In genomic region chr7:20172736-20173334, GRCh38 we compare ENCODE assay signal across 8 cellular contexts. TPM values are rescaled to one million over a fixed set of nuclear protein-coding genes. Genes with fewer than 3 reads are reported as not detected.
DNase-seq lines count a peak whose midpoint lies in the region; TF ChIP-seq lines count a peak whose summit lies in the region.

No MANE protein-coding gene starts in this region.

- H3K36me3 ChIP-seq in ACC112 (ENCODE audit: insufficient read depth, low read length) (no peaks in the 10 kb centered on the region), Peyer's patch (no peaks in the 10 kb centered on the region)

- H3K4me1 Mint-ChIP-seq in endothelial cell (ENCODE audit: unreplicated experiment) (no peaks in the 10 kb centered on the region), neural crest cell (no peaks in the 10 kb centered on the region)

- H3K9me3 Mint-ChIP-seq in endothelial cell (ENCODE audit: unreplicated experiment) (no peaks in the 10 kb centered on the region), neural crest cell (peaks cover 2% of the 10 kb centered on the region)

- H3K27me3 ChIP-seq in ACC112 (ENCODE audit: insufficient read depth, low read length) (no peaks in the 10 kb centered on the region), Peyer's patch (no peaks in the 10 kb centered on the region)

- H3K4me3 ChIP-seq in ACC112 (ENCODE audit: low read depth, low read length) (no peak overlapping the region), Peyer's patch (no peak overlapping the region)

- H3K27ac ChIP-seq in ACC112 (ENCODE audit: low read depth, low read length) (no peak overlapping the region), Peyer's patch (no peak overlapping the region)

- TF ChIP-seq CTCF in Peyer's patch (IDR thresholded peaks at IDR 0.05) (peak in 4 of 6 experiments; percentile 25 to 40 (median 32)), endothelial cell (IDR thresholded peaks at IDR 0.05; ENCODE audit: unreplicated experiment) (peak; percentile 23), neural crest cell (conservative IDR thresholded peaks at IDR 0.05) (peak; percentile 69)

- H2AFZ ChIP-seq in ACC112 (ENCODE audit: low read length, unreplicated experiment), result peak overlapping the region; percentile 17

- H3K9me3 ChIP-seq in Peyer's patch, result no peaks in the 10 kb centered on the region

- no peak overlapping the region for H3K27ac Mint-ChIP-seq in endothelial cell (ENCODE audit: unreplicated experiment)
- no peak overlapping the region for H3K27ac Mint-ChIP-seq in neural crest cell (ENCODE audit: unreplicated experiment)

- TF ChIP-seq POLR2A in Peyer's patch (IDR thresholded peaks at IDR 0.05), result no peak

- H3K4me3 Mint-ChIP-seq in endothelial cell (ENCODE audit: unreplicated experiment) (no peak overlapping the region), neural crest cell (no peak overlapping the region)

- no peaks in the 10 kb centered on the region for H3K36me3 Mint-ChIP-seq in endothelial cell (ENCODE audit: low read depth, unreplicated experiment)
- H3K36me3 Mint-ChIP-seq in neural crest cell (ENCODE audit: low read depth), result no peaks in the 10 kb centered on the region

- DNase-seq in GF-D8 (lab: John Stamatoyannopoulos, UW), result peak; percentile 18
- peak; percentile 75 for DNase-seq in HT-29 (ENCODE audit: low spot score)
- peak; percentile 40 to 73 (median 47) for DNase-seq in Peyer's patch
- DNase-seq in endothelial cell (ENCODE audit: low spot score), result peak; percentile 77
- peak; percentile 56 for DNase-seq in neural crest cell (ENCODE audit: low read depth, low spot score)
- DNase-seq in activated gamma-delta T cell treated with Interleukin-2 at 50 U/mL for 16 hours, result no peak
- DNase-seq in hippocampal formation (lab: John Stamatoyannopoulos, UW), result no peak

- no peaks in the 10 kb centered on the region for H3K27me3 Mint-ChIP-seq in endothelial cell (ENCODE audit: unreplicated experiment)
- no peaks in the 10 kb centered on the region for H3K27me3 Mint-ChIP-seq in neural crest cell (ENCODE audit: low read depth)

- H3K4me1 ChIP-seq in ACC112 (ENCODE audit: control insufficient read depth, insufficient read depth, low read length, unreplicated experiment) (peaks cover 5% of the 10 kb centered on the region), Peyer's patch (no peaks in the 10 kb centered on the region)

- H3K79me2 ChIP-seq in ACC112 (ENCODE audit: control insufficient read depth, insufficient read depth, low read length, unreplicated experiment), result no peaks in the 10 kb centered on the region

RNA-seq across cellular contexts. Expression of gene MACC1, which starts 44.3 kb away (rescaled TPM):
- total RNA-seq in HT-29 (2014; rRNA removed; shearing (Covaris generic)), result 9.9 and 12.5 TPM in 2 replicates
- 10 to 100 TPM; 25.6 to 79.4 (median 71.1) TPM for total RNA-seq in Peyer's patch
- 0.69 TPM for total RNA-seq in endothelial cell (ENCODE audit: unreplicated experiment)
- total RNA-seq in neural crest cell, result 0.12 TPM in 1 of 2 replicates, not detected in the other

Comparison
In these comparisons a context has a peak if more than half of its experiments do, and no peak if none do; other contexts are left out.
1. DNase-seq: peak in GF-D8 (single experiment), HT-29 (single experiment), Peyer's patch (3 of 3), endothelial cell (single experiment) and neural crest cell (single experiment); none in activated gamma-delta T cell treated with Interleukin-2 at 50 U/mL for 16 hours (single experiment) and hippocampal formation (0 of 2).
2. Peak in every context shown above with its lines, with median percentiles within 50 percentile points of each other: CTCF ChIP-seq.